In the genomic region with DNA sequence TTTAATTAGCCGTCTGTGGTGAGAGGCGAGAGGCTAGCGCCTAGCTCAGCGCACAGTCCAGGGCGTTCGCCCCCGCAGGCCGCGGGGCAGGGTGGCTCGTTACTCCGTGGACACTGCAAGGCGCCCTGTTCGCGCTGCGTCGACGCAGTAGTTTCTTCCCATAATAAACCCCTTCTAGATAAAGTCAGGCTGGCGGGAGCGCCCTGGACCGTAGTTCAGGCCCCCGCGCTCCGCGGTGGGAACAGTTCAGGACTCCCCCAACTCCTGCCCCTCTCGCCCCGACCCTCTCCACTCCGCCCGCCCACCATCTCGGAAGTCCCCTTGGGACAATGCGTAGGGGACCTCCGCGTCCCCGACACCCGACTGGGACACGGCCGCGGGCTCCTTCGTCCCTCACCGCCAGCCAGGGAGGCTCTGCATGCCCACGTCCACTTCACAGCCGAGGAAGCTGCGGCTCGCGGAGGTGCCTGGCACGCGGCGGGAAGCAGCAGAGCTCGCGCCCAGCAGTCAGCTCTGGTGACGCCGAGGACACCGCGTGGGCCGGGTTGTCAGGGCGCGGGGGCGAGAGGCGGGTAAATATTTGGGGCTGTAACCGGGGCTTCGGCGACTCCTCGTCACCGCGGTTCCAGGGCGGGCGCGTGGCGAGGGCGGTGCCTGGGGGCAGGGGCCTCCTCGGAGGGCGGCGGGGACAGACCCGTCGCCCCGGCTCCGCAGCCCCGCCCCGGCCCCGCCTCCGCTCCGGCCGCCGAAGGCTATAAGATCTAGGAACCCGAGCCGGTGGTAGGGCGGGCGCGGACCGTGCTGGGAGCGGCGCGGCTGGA, we compare ENCODE assay signal across 1 cellular context.
TF ChIP-seq lines count a peak whose summit lies in the region.

A gene with protein sequence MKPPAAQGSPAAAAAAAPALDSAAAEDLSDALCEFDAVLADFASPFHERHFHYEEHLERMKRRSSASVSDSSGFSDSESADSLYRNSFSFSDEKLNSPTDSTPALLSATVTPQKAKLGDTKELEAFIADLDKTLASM (plus strand): TSS at position 783 of the 821 bp plus-strand sequence. CDS start 158 bp downstream, outside the sequence.

TF ChIP-seq in WTC11, 78 proteins besides CTCF, POLR2A, EP300 and RAD21 (continued from another document and continues in another):
- TF ChIP-seq TEAD1 (CRISPR knock-in tag; IDR thresholded peaks at IDR 0.05) (0 out of 2 replicates have a peak, but pooled peaks have one; percentile 53), ZNF532 (CRISPR knock-in tag; IDR thresholded peaks at IDR 0.05; ENCODE audit: borderline replicate concordance) (no peak), ZNF425 (CRISPR knock-in tag; conservative IDR thresholded peaks at IDR 0.05) (no peak), ZNF512 (CRISPR knock-in tag; IDR thresholded peaks at IDR 0.05; ENCODE audit: borderline replicate concordance) (no peak), MYBL2 (CRISPR knock-in tag; IDR thresholded peaks at IDR 0.05) (peak; percentile 59; the same call in 1 of the 2 replicates), PREB (CRISPR knock-in tag; IDR thresholded peaks at IDR 0.05; ENCODE audit: borderline replicate concordance) (no peak), HMGA2 (CRISPR knock-in tag; IDR thresholded peaks at IDR 0.05) (no peak), MAX (CRISPR knock-in tag; IDR thresholded peaks at IDR 0.05) (peak; percentile 84), JAZF1 (CRISPR knock-in tag; IDR thresholded peaks at IDR 0.05) (no peak), AFF4 (CRISPR knock-in tag; IDR thresholded peaks at IDR 0.05; ENCODE audit: borderline replicate concordance) (no peak), IRF2 (CRISPR knock-in tag; IDR thresholded peaks at IDR 0.05; ENCODE audit: borderline replicate concordance, low read depth) (no peak), EMX1 (CRISPR knock-in tag; IDR thresholded peaks at IDR 0.05) (no peak), FOXJ3 (CRISPR knock-in tag; IDR thresholded peaks at IDR 0.05; ENCODE audit: borderline replicate concordance) (no peak), NFYB (CRISPR knock-in tag; conservative IDR thresholded peaks at IDR 0.05; ENCODE audit: low read depth) (no peak), FOXK1 (CRISPR knock-in tag; IDR thresholded peaks at IDR 0.05) (no peak), ARID4B (CRISPR knock-in tag; IDR thresholded peaks at IDR 0.05; ENCODE audit: borderline replicate concordance) (peak; percentile 88), SP1 (CRISPR knock-in tag; conservative IDR thresholded peaks at IDR 0.05) (peak; percentile 60; the same call in 1 of the 2 replicates), SMAD3 (CRISPR knock-in tag; IDR thresholded peaks at IDR 0.05; ENCODE audit: borderline replicate concordance) (peak; percentile 77; the same call in 1 of the 2 replicates)
- TF ChIP-seq, protein P1, sequence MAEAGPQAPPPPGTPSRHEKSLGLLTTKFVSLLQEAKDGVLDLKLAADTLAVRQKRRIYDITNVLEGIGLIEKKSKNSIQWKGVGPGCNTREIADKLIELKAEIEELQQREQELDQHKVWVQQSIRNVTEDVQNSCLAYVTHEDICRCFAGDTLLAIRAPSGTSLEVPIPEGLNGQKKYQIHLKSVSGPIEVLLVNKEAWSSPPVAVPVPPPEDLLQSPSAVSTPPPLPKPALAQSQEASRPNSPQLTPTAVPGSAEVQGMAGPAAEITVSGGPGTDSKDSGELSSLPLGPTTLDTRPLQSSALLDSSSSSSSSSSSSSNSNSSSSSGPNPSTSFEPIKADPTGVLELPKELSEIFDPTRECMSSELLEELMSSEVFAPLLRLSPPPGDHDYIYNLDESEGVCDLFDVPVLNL (CRISPR knock-in tag; IDR thresholded peaks at IDR 0.05; ENCODE audit: borderline replicate concordance, low read depth) = no peak
- TF ChIP-seq, protein P2, sequence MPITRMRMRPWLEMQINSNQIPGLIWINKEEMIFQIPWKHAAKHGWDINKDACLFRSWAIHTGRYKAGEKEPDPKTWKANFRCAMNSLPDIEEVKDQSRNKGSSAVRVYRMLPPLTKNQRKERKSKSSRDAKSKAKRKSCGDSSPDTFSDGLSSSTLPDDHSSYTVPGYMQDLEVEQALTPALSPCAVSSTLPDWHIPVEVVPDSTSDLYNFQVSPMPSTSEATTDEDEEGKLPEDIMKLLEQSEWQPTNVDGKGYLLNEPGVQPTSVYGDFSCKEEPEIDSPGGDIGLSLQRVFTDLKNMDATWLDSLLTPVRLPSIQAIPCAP (CRISPR knock-in tag; IDR thresholded peaks at IDR 0.05) = no peak
- TF ChIP-seq, protein P3, sequence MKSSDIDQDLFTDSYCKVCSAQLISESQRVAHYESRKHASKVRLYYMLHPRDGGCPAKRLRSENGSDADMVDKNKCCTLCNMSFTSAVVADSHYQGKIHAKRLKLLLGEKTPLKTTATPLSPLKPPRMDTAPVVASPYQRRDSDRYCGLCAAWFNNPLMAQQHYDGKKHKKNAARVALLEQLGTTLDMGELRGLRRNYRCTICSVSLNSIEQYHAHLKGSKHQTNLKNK (CRISPR knock-in tag; IDR thresholded peaks at IDR 0.05) = no peak
- TF ChIP-seq, protein P4, sequence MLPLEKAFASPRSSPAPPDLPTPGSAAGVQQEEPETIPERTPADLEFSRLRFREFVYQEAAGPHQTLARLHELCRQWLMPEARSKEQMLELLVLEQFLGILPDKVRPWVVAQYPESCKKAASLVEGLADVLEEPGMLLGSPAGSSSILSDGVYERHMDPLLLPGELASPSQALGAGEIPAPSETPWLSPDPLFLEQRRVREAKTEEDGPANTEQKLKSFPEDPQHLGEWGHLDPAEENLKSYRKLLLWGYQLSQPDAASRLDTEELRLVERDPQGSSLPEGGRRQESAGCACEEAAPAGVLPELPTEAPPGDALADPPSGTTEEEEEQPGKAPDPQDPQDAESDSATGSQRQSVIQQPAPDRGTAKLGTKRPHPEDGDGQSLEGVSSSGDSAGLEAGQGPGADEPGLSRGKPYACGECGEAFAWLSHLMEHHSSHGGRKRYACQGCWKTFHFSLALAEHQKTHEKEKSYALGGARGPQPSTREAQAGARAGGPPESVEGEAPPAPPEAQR (CRISPR knock-in tag; IDR thresholded peaks at IDR 0.05) = no peak
